Comparison of ENCODE assay signal across 8 cellular contexts in the genomic region with DNA sequence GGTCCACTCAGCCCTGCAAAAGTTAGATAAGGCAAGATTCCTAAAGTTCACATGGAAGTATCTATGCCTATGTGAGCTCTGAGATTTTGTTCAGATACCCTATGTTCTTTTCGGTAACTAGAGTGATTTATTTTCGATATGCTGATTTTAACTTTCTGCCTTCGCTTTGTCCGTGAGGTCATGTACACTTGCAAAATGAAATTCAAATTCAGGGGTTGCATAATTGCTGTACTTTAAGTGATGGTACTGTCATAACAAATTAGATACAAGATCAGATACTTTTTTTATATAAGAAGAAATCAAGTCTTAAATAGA. TPM values are rescaled to one million over a fixed set of nuclear protein-coding genes. Genes with fewer than 3 reads are reported as not detected.
A peak's percentile ranks its signal among the peaks of the same experiment; 100 is the strongest.
DNase-seq lines count a peak whose midpoint lies in the region; ATAC-seq and TF ChIP-seq lines count a peak whose summit lies in the region.

No MANE protein-coding gene starts in this region.

- H4K20me1 ChIP-seq in SU-DHL-6 (ENCODE audit: low read depth, low read length): no peaks in the 10 kb centered on the region

- H3K36me3 Mint-ChIP-seq in activated naive CD4-positive, alpha-beta T cell treated with anti-CD3 and anti-CD28 coated beads for 36 hours (ENCODE audit: low read depth): peaks cover 2% of the 10 kb centered on the region

- H3K9me3 ChIP-seq in SU-DHL-6 (ENCODE audit: insufficient read depth, low read length): no peaks in the 10 kb centered on the region
- H3K9me3 ChIP-seq in skeletal muscle tissue (ENCODE audit: control insufficient read depth in 3 of 3, low read length in 3 of 3): no peaks in the 10 kb centered on the region

- peaks cover 28% of the 10 kb centered on the region for H3K79me2 ChIP-seq in SU-DHL-6 (ENCODE audit: insufficient read depth, low read length)

- peaks cover 2% of the 10 kb centered on the region for H3K27me3 Mint-ChIP-seq in activated naive CD4-positive, alpha-beta T cell treated with anti-CD3 and anti-CD28 coated beads for 36 hours (ENCODE audit: low read depth)

- H2AFZ ChIP-seq in SU-DHL-6 (ENCODE audit: low read depth, low read length, severe bottlenecking): peak overlapping the region; percentile 81

- CTCF ChIA-PET in activated naive CD4-positive, alpha-beta T cell treated with anti-CD3 and anti-CD28 coated beads for 36 hours (lab: Charles Lee): no interaction called here

- DNase-seq in activated naive CD4-positive, alpha-beta T cell treated with anti-CD3 and anti-CD28 coated beads for 36 hours: no peak
- DNase-seq in activated naive CD4-positive, alpha-beta T cell treated with Interleukin-2 at 50 U/mL for 16 hours: no peak
- DNase-seq in foreskin fibroblast (no peak), NCI-H1417 treated with DMSO at 0.1 percent for 48 hours (lab: John Stamatoyannopoulos, UW) (no peak)
- DNase-seq in activated CD4-positive, CD25-positive, alpha-beta regulatory T cell treated with anti-CD3 and anti-CD28 coated beads, Interleukin-2, amount 50 U/mL, for 72 hours: no peak

- H3K36me3 ChIP-seq in SU-DHL-6 (ENCODE audit: low read length) (no peaks in the 10 kb centered on the region), skeletal muscle tissue (ENCODE audit: control insufficient read depth in 3 of 3, insufficient read depth in 3 of 3, low read length in 3 of 3) (no peaks in the 10 kb centered on the region)

- peaks cover 29% of the 10 kb centered on the region for H3K4me1 Mint-ChIP-seq in activated naive CD4-positive, alpha-beta T cell treated with anti-CD3 and anti-CD28 coated beads for 36 hours (ENCODE audit: low read depth)

- H3K27ac ChIP-seq in SU-DHL-6 (ENCODE audit: low read depth, low read length): peak overlapping the region; percentile 59
- H3K27ac ChIP-seq in skeletal muscle tissue (ENCODE audit: low read depth, low read length): peak overlapping the region; percentile 98

- peak overlapping the region; percentile 61 for H3K4me2 ChIP-seq in SU-DHL-6 (ENCODE audit: low read depth, low read length, poor library complexity, severe bottlenecking)

- 0 out of 2 replicates have a peak, but pooled peaks cover 8% of the 10 kb centered on the region for H3F3A ChIP-seq in SU-DHL-6 (ENCODE audit: insufficient read depth)

- no peak for ATAC-seq in HG03175 (IDR thresholded peaks at IDR 0.05; ENCODE audit: unreplicated experiment)

- H3K27ac Mint-ChIP-seq in activated naive CD4-positive, alpha-beta T cell treated with anti-CD3 and anti-CD28 coated beads for 36 hours: peak overlapping the region; percentile 83

- H3K27me3 ChIP-seq in SU-DHL-6 (ENCODE audit: low read length) (no peaks in the 10 kb centered on the region), skeletal muscle tissue (ENCODE audit: control insufficient read depth in 3 of 3, insufficient read depth in 3 of 3, low read length in 3 of 3) (no peaks in the 10 kb centered on the region)

- H3K4me3 ChIP-seq in SU-DHL-6 (ENCODE audit: insufficient read depth, low read length, poor library complexity, severe bottlenecking): peak overlapping the region; percentile 60
- H3K4me3 ChIP-seq in foreskin fibroblast (ENCODE audit: low read depth in 1 of 2, low read length in 2 of 2): peak overlapping the region; percentile 82 to 94
- H3K4me3 ChIP-seq in skeletal muscle tissue (ENCODE audit: low read length in 3 of 3): peak overlapping the region; percentile 79 to 86 (median 83)

- H3K9ac ChIP-seq in SU-DHL-6 (ENCODE audit: low read length) (peak overlapping the region; percentile 69), skeletal muscle tissue (ENCODE audit: low read depth in 1 of 3, low read length in 3 of 3) (peak overlapping the region; percentile 91 to 93 (median 93))

- TF ChIP-seq CTCF in SU-DHL-6 (IDR thresholded peaks at IDR 0.05; ENCODE audit: insufficient read depth, low read length, poor library complexity, severe bottlenecking): no peak
- no peak for TF ChIP-seq CTCF in foreskin fibroblast (IDR thresholded peaks at IDR 0.05; ENCODE audit: low read depth, low read length)

- peak overlapping the region; percentile 78 for H3K4me3 Mint-ChIP-seq in activated naive CD4-positive, alpha-beta T cell treated with anti-CD3 and anti-CD28 coated beads for 36 hours

- no peaks in the 10 kb centered on the region for H3K9me2 ChIP-seq in SU-DHL-6 (replicated peaks; ENCODE audit: insufficient read depth, low read length)

- no peaks in the 10 kb centered on the region for H3K9me3 Mint-ChIP-seq in activated naive CD4-positive, alpha-beta T cell treated with anti-CD3 and anti-CD28 coated beads for 36 hours

- intact Hi-C loops in activated naive CD4-positive, alpha-beta T cell treated with anti-CD3 and anti-CD28 coated beads for 36 hours (cut with micrococcal nuclease): loop anchor here (1.0 to 5.0 kb wide), 6 partner anchors 41 to 1268 kb away; a partner anchor contains a TSS

- H3K4me1 ChIP-seq in skeletal muscle tissue (ENCODE audit: control insufficient read depth in 3 of 3, insufficient read depth in 3 of 3, low read length in 3 of 3): peaks cover 12 to 19% (median 13%) of the 10 kb centered on the region in 3 donors

RNA-seq across cellular contexts. Expression of a gene that starts 0.3 kb away (rescaled TPM):
- total RNA-seq in activated naive CD4-positive, alpha-beta T cell treated with anti-CD3 and anti-CD28 coated beads for 36 hours: 10 to 100 TPM; 56.8 to 58.1 TPM
- 162 TPM for total RNA-seq in skeletal muscle tissue

RNA-seq across cellular contexts. Expression of a gene that starts 40.5 kb away (rescaled TPM):
- total RNA-seq in activated naive CD4-positive, alpha-beta T cell treated with anti-CD3 and anti-CD28 coated beads for 36 hours: 1 to 10 TPM; 2.3 TPM
- 8.9 TPM for total RNA-seq in skeletal muscle tissue
